ENCODE assay signal across 14 cellular contexts in genomic region chr11:61832207-61832606, GRCh38. TPM values are rescaled to one million over a fixed set of nuclear protein-coding genes. Genes with fewer than 3 reads are reported as not detected.
DNase-seq lines count a peak whose midpoint lies in the region; ATAC-seq and TF ChIP-seq lines count a peak whose summit lies in the region.
"Had no signal": no experiment of that assay in that cellular context is flagged by ENCODE, and none has a peak within 500 bp of the region (broad histone marks: within the 10 kb centered on the region; RNA-seq: fewer than 3 reads in every experiment).

No MANE protein-coding gene starts in this region.

- peaks cover 11 to 22% of the 10 kb centered on the region in 2 donors for H3K4me1 ChIP-seq in uterus

- no peak for DNase-seq in activated naive CD4-positive, alpha-beta T cell treated with anti-CD3 and anti-CD28 coated beads, Interleukin-2, amount 10 ng/mL, durations not matched to agents 7 days and 5 days
- DNase-seq in activated naive CD4-positive, alpha-beta T cell treated with anti-CD3 and anti-CD28 coated beads, Interleukin-2, amount 50 U/mL, for 72 hours (ENCODE audit: low spot score in 2 of 2): no peak
- no peak for DNase-seq in activated CD8-positive, alpha-beta T cell treated with anti-CD3 and anti-CD28 coated beads for 36 hours
- no peak for DNase-seq in immature natural killer cell
- no peak for DNase-seq in uterus
- no peak for DNase-seq in NCI-H2227 treated with DMSO at 0.1 percent for 48 hours (lab: John Stamatoyannopoulos, UW)
- DNase-seq in NCI-H2196 treated with DMSO at 0.1 percent for 48 hours (lab: John Stamatoyannopoulos, UW; ENCODE audit: unreplicated experiment): no peak
- DNase-seq: activated CD4-positive, CD25-positive, alpha-beta regulatory T cell treated with anti-CD3 and anti-CD28 coated beads, Interleukin-2, amount 50 U/mL, for 72 hours; activated T-cell treated with anti-CD3 and anti-CD28 coated beads, Interleukin-2, amount 50 U/mL, for 48 hours; amniotic stem cell; Caco-2; islet precursor cell; NCI-H524 treated with DMSO at 0.1 percent for 48 hours had no signal

- no peak for ATAC-seq in activated naive CD4-positive, alpha-beta T cell treated with anti-CD3 and anti-CD28 coated beads, Interleukin-2, amount 50 U/mL, for 72 hours
- no peak for ATAC-seq in activated CD8-positive, alpha-beta T cell treated with anti-CD3 and anti-CD28 coated beads for 36 hours
- ATAC-seq in HG03025 (IDR thresholded peaks at IDR 0.05; ENCODE audit: low FRiP score, unreplicated experiment): no peak

- CTCF ChIA-PET in activated naive CD4-positive, alpha-beta T cell treated with anti-CD3 and anti-CD28 coated beads, Interleukin-2, amount 10 ng/mL, durations not matched to agents 7 days and 5 days (lab: Charles Lee): interaction anchor here (1.0 kb wide), 1 partner anchor 18 kb away, joined by 3 read pairs; no protein-coding TSS in a partner anchor
- CTCF ChIA-PET in activated CD8-positive, alpha-beta T cell treated with anti-CD3 and anti-CD28 coated beads for 36 hours (lab: Charles Lee): interaction anchor here (1.4 kb wide), 1 partner anchor 38 kb away, joined by 3 read pairs; no protein-coding TSS in a partner anchor

- H3K36me3 ChIP-seq in uterus: no peaks in the 10 kb centered on the region

- H3K9me3 ChIP-seq in uterus: no peaks in the 10 kb centered on the region
- H3K9me3 ChIP-seq: Caco-2 had no signal

- peak overlapping the region; percentile 99 for H3K27ac Mint-ChIP-seq in activated naive CD4-positive, alpha-beta T cell treated with anti-CD3 and anti-CD28 coated beads, Interleukin-2, amount 10 ng/mL, durations not matched to agents 7 days and 5 days
- no peak overlapping the region for H3K27ac Mint-ChIP-seq in activated naive CD4-positive, alpha-beta T cell treated with anti-CD3 and anti-CD28 coated beads, Interleukin-2, amount 50 U/mL, for 72 hours
- H3K27ac Mint-ChIP-seq in activated CD8-positive, alpha-beta T cell treated with anti-CD3 and anti-CD28 coated beads for 36 hours: peak overlapping the region; percentile 59
- peak overlapping the region; percentile 55 to 97 (median 95) for H3K27ac Mint-ChIP-seq in immature natural killer cell

- peaks cover 58% of the 10 kb centered on the region for H3K36me3 Mint-ChIP-seq in activated naive CD4-positive, alpha-beta T cell treated with anti-CD3 and anti-CD28 coated beads, Interleukin-2, amount 10 ng/mL, durations not matched to agents 7 days and 5 days
- peaks cover 9 to 10% of the 10 kb centered on the region in 2 donors for H3K36me3 Mint-ChIP-seq in activated naive CD4-positive, alpha-beta T cell treated with anti-CD3 and anti-CD28 coated beads, Interleukin-2, amount 50 U/mL, for 72 hours
- peaks cover 50% of the 10 kb centered on the region for H3K36me3 Mint-ChIP-seq in activated CD8-positive, alpha-beta T cell treated with anti-CD3 and anti-CD28 coated beads for 36 hours (ENCODE audit: low read depth)
- H3K36me3 Mint-ChIP-seq in immature natural killer cell: no peaks in the 10 kb centered on the region

- H3K9me3 Mint-ChIP-seq in activated naive CD4-positive, alpha-beta T cell treated with anti-CD3 and anti-CD28 coated beads, Interleukin-2, amount 10 ng/mL, durations not matched to agents 7 days and 5 days: no peaks in the 10 kb centered on the region
- H3K9me3 Mint-ChIP-seq in activated naive CD4-positive, alpha-beta T cell treated with anti-CD3 and anti-CD28 coated beads, Interleukin-2, amount 50 U/mL, for 72 hours: peaks cover 0 to 7% of the 10 kb centered on the region in 2 donors
- no peaks in the 10 kb centered on the region for H3K9me3 Mint-ChIP-seq in activated CD8-positive, alpha-beta T cell treated with anti-CD3 and anti-CD28 coated beads for 36 hours
- no peaks in the 10 kb centered on the region for H3K9me3 Mint-ChIP-seq in immature natural killer cell

- TF ChIP-seq CTCF in activated CD8-positive, alpha-beta T cell treated with anti-CD3 and anti-CD28 coated beads for 36 hours (IDR thresholded peaks at IDR 0.05): no peak
- no peak for TF ChIP-seq CTCF in uterus (IDR thresholded peaks at IDR 0.05)

- POLR2A ChIA-PET in activated CD8-positive, alpha-beta T cell treated with anti-CD3 and anti-CD28 coated beads for 36 hours (lab: Charles Lee): no interaction called here

- peaks cover 76% of the 10 kb centered on the region for H3K4me1 Mint-ChIP-seq in activated naive CD4-positive, alpha-beta T cell treated with anti-CD3 and anti-CD28 coated beads, Interleukin-2, amount 10 ng/mL, durations not matched to agents 7 days and 5 days
- H3K4me1 Mint-ChIP-seq in activated CD8-positive, alpha-beta T cell treated with anti-CD3 and anti-CD28 coated beads for 36 hours (ENCODE audit: low read depth): peaks cover 53% of the 10 kb centered on the region
- H3K4me1 Mint-ChIP-seq in immature natural killer cell: peaks cover 80% of the 10 kb centered on the region in 2 donors

- peaks cover 16% of the 10 kb centered on the region for H3K27me3 Mint-ChIP-seq in activated naive CD4-positive, alpha-beta T cell treated with anti-CD3 and anti-CD28 coated beads, Interleukin-2, amount 10 ng/mL, durations not matched to agents 7 days and 5 days
- H3K27me3 Mint-ChIP-seq in activated CD8-positive, alpha-beta T cell treated with anti-CD3 and anti-CD28 coated beads for 36 hours: peaks cover 9% of the 10 kb centered on the region
- peaks cover 0 to 6% (median 4%) of the 10 kb centered on the region in 3 donors for H3K27me3 Mint-ChIP-seq in immature natural killer cell (ENCODE audit: low read depth in 3 of 3)

- H3K4me3 Mint-ChIP-seq in activated naive CD4-positive, alpha-beta T cell treated with anti-CD3 and anti-CD28 coated beads, Interleukin-2, amount 10 ng/mL, durations not matched to agents 7 days and 5 days: peak overlapping the region; percentile 89
- H3K4me3 Mint-ChIP-seq in activated CD8-positive, alpha-beta T cell treated with anti-CD3 and anti-CD28 coated beads for 36 hours: no peak overlapping the region
- peak overlapping the region in 1 of 5 donors; percentile 11 for H3K4me3 Mint-ChIP-seq in immature natural killer cell

- intact Hi-C loops in activated CD8-positive, alpha-beta T cell treated with anti-CD3 and anti-CD28 coated beads for 36 hours (cut with micrococcal nuclease): no loop called here
- intact Hi-C loops in uterus (cut with DNase I; ENCODE audit: low total_unique reads): no loop called here

- no peak for TF ChIP-seq POLR2A in uterus (IDR thresholded peaks at IDR 0.05)

- peak overlapping the region; percentile 83 to 87 for H3K27ac ChIP-seq in uterus

- no peaks in the 10 kb centered on the region for H3K27me3 ChIP-seq in uterus

- H3K4me3 ChIP-seq in uterus: no peak overlapping the region

RNA-seq across cellular contexts. Expression of gene FADS2, which starts 4.1 kb away (rescaled TPM):
- 10 to 100 TPM; 42.6 to 55.1 TPM for total RNA-seq in activated naive CD4-positive, alpha-beta T cell treated with anti-CD3 and anti-CD28 coated beads, Interleukin-2, amount 50 U/mL, for 72 hours
- total RNA-seq in activated CD8-positive, alpha-beta T cell treated with anti-CD3 and anti-CD28 coated beads for 36 hours: 100 to 1,000 TPM; 131 to 134 TPM
- polyA plus RNA-seq in immature natural killer cell: 10 to 100 TPM; 21.9 to 28.7 (median 22.0) TPM
- total RNA-seq in uterus: 100 to 1,000 TPM in 2 of 4 donors, 10 to 100 TPM in 2; 13.5 to 117 (median 84.9) TPM

RNA-seq across cellular contexts. Expression of gene FADS1, which starts 15.4 kb away (rescaled TPM):
- 10 to 100 TPM; 16.1 to 28.9 TPM for total RNA-seq in activated naive CD4-positive, alpha-beta T cell treated with anti-CD3 and anti-CD28 coated beads, Interleukin-2, amount 50 U/mL, for 72 hours
- total RNA-seq in activated CD8-positive, alpha-beta T cell treated with anti-CD3 and anti-CD28 coated beads for 36 hours: 10 to 100 TPM; 33.9 to 34.4 TPM
- polyA plus RNA-seq in immature natural killer cell: 10 to 100 TPM; 11.5 to 18.7 (median 17.7) TPM
- 10 to 100 TPM; 23.8 to 57.1 (median 38.3) TPM for total RNA-seq in uterus

RNA-seq across cellular contexts. Expression of gene FEN1, which starts 39.5 kb away (rescaled TPM):
- total RNA-seq in activated naive CD4-positive, alpha-beta T cell treated with anti-CD3 and anti-CD28 coated beads, Interleukin-2, amount 50 U/mL, for 72 hours: 100 to 1,000 TPM in 1 of 2 donors, 10 to 100 TPM in 1; 80.5 to 104 TPM
- total RNA-seq in activated CD8-positive, alpha-beta T cell treated with anti-CD3 and anti-CD28 coated beads for 36 hours: 100 to 1,000 TPM; 109 to 114 TPM
- polyA plus RNA-seq in immature natural killer cell: 10 to 100 TPM; 20.3 to 31.3 (median 24.6) TPM
- total RNA-seq in uterus: 10 to 100 TPM in 1 of 4 donors, 1 to 10 TPM in 2, under 1 TPM in 1; 0.77 to 19.4 (median 6.8) TPM

RNA-seq across cellular contexts. Expression of gene TMEM258, which starts 39.8 kb away (rescaled TPM):
- total RNA-seq in activated naive CD4-positive, alpha-beta T cell treated with anti-CD3 and anti-CD28 coated beads, Interleukin-2, amount 50 U/mL, for 72 hours: 100 to 1,000 TPM; 145 to 153 TPM
- 100 to 1,000 TPM; 162 to 170 TPM for total RNA-seq in activated CD8-positive, alpha-beta T cell treated with anti-CD3 and anti-CD28 coated beads for 36 hours
- polyA plus RNA-seq in immature natural killer cell: 100 to 1,000 TPM; 160 to 274 (median 225) TPM
- total RNA-seq in uterus: 10 to 100 TPM; 14.6 to 96.9 (median 38.7) TPM

RNA-seq across cellular contexts. Expression of gene FADS3, which starts 59.1 kb away (rescaled TPM):
- 10 to 100 TPM in 1 of 2 donors, 1 to 10 TPM in 1; 8.8 to 11.4 TPM for total RNA-seq in activated naive CD4-positive, alpha-beta T cell treated with anti-CD3 and anti-CD28 coated beads, Interleukin-2, amount 50 U/mL, for 72 hours
- 10 to 100 TPM; 10.3 to 13.9 TPM for total RNA-seq in activated CD8-positive, alpha-beta T cell treated with anti-CD3 and anti-CD28 coated beads for 36 hours
- polyA plus RNA-seq in immature natural killer cell: 1 to 10 TPM; 3.2 to 6.2 (median 3.9) TPM
- 10 to 100 TPM; 18.2 to 74.6 (median 32.0) TPM for total RNA-seq in uterus

Comparison
In these comparisons a context has a peak if more than half of its experiments do, and no peak if none do; other contexts are left out.
1. H3K27ac Mint-ChIP-seq: peak in activated naive CD4-positive, alpha-beta T cell treated with anti-CD3 and anti-CD28 coated beads, Interleukin-2, amount 10 ng/mL, durations not matched to agents 7 days and 5 days (single experiment), activated CD8-positive, alpha-beta T cell treated with anti-CD3 and anti-CD28 coated beads for 36 hours (single experiment) and immature natural killer cell (6 of 6); none in activated naive CD4-positive, alpha-beta T cell treated with anti-CD3 and anti-CD28 coated beads, Interleukin-2, amount 50 U/mL, for 72 hours (0 of 2).
2. RNA of gene FEN1, which starts 39.5 kb away (total RNA-seq): 109 to 114 TPM in activated CD8-positive, alpha-beta T cell treated with anti-CD3 and anti-CD28 coated beads for 36 hours and 80.5 to 104 TPM in activated naive CD4-positive, alpha-beta T cell treated with anti-CD3 and anti-CD28 coated beads, Interleukin-2, amount 50 U/mL, for 72 hours; 0.77 to 19.4 TPM in uterus; every median in the first group is over 4 times any median in the second.